Comparison of ENCODE assay signal across 12 cellular contexts in the genomic region with DNA sequence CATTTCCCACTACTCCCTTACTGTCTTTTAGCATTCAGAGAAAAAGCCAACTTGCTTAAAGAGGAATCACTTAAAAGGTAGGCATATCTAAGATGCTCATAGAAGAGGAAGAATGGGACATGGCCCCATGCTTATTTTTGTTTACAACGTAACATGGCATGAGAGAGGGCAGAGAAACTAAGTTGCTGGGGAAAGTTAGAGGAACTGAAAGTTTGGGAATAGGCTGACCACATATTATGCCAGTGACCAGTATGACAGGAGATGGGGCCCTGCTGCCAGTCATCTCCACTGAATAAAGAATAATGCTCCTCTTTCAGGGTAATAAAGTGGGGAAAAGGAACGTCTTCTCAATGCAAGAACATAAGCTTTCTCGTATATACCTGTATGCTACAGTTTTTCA. TPM values are rescaled to one million over a fixed set of nuclear protein-coding genes. Genes with fewer than 3 reads are reported as not detected.
DNase-seq lines count a peak whose midpoint lies in the region; ATAC-seq and TF ChIP-seq lines count a peak whose summit lies in the region.
"Had no signal": no experiment of that assay in that cellular context is flagged by ENCODE, and none has a peak within 500 bp of the region (broad histone marks: within the 10 kb centered on the region; RNA-seq: fewer than 3 reads in every experiment).

No MANE protein-coding gene starts in this region.

- dilution Hi-C loops in mammary epithelial cell (cut with HindIII; ENCODE audit: low sequenced_read_pairs): no loop called here

- CTCF ChIA-PET in CD4-positive, alpha-beta T cell (lab: Charles Lee): interaction anchor here (1.6 to 3.9 kb wide), 2 partner anchors 15 to 21 kb away, joined by 3 to 22 read pairs; partner anchors contain the start of gene CDC37L1
- CTCF ChIA-PET in mammary epithelial cell (lab: Charles Lee; ENCODE audit: low non-redundant PET): no interaction called here
- CTCF ChIA-PET in naive thymus-derived CD4-positive, alpha-beta T cell (lab: Charles Lee): interaction anchor here (1.0 kb wide), 1 partner anchor 15 kb away, joined by 6 read pairs; the partner anchor contains the start of gene CDC37L1

- in situ Hi-C loops in mammary epithelial cell (cut with MboI; ENCODE audit: low sequenced_read_pairs in 2 of 2): no loop called here

- intact Hi-C loops in CD4-positive, alpha-beta T cell (cut with DNase I, micrococcal nuclease): loop anchor here (1.0 to 10.0 kb wide), 6 partner anchors 15 to 1139 kb away; partner anchors contain the start of genes AK3 (in 2 of the 2), RCL1 (in 2 of the 2), CDC37L1 (in 1 of the 2) and RFX3 (in 1 of the 2)
- intact Hi-C loops in mammary epithelial cell (cut with micrococcal nuclease) (loop anchor here (5.0 to 10.0 kb wide), 2 partner anchors 323 to 771 kb away; partner anchors contain the start of genes JAK2 and PLGRKT), sigmoid colon (cut with DNase I) (loop anchor here (10.0 kb wide), 1 partner anchor 1139 kb away; the partner anchor contains the start of gene RFX3)
- intact Hi-C loops in naive thymus-derived CD4-positive, alpha-beta T cell (cut with micrococcal nuclease): loop anchor here (5.0 to 10.0 kb wide), 7 partner anchors 671 to 1822 kb away; partner anchors contain the start of genes RFX3 (in 2 of the 2), ERMP1 (in 1 of the 2), PUM3 (in 1 of the 2) and RIC1 (in 1 of the 2)

- H3K9me3 Mint-ChIP-seq in CD4-positive, alpha-beta T cell: no peaks in the 10 kb centered on the region
- peaks cover 0 to 2% (median 0%) of the 10 kb centered on the region in 11 donors for H3K9me3 Mint-ChIP-seq in naive thymus-derived CD4-positive, alpha-beta T cell

- H3K4me1 ChIP-seq in Karpas-422 (ENCODE audit: low read length) (peaks cover 47% of the 10 kb centered on the region), mammary epithelial cell (ENCODE audit: insufficient read depth, low read length) (peaks cover 49% of the 10 kb centered on the region), sigmoid colon (peaks cover 0 to 46% (median 18%) of the 10 kb centered on the region in 4 donors)
- peaks cover 21 to 61% of the 10 kb centered on the region in 2 donors for H3K4me1 ChIP-seq in naive thymus-derived CD4-positive, alpha-beta T cell (ENCODE audit: control insufficient read depth in 2 of 2, insufficient read depth in 2 of 2, low read length in 2 of 2)
- H3K4me1 ChIP-seq: SJCRH30 had no signal

- no peak for DNase-seq in CD4-positive, alpha-beta T cell
- no peak for DNase-seq in Karpas-422
- DNase-seq in mammary epithelial cell: no peak
- DNase-seq in naive thymus-derived CD4-positive, alpha-beta T cell: no peak
- no peak for DNase-seq in KG1 (lab: John Stamatoyannopoulos, UW)
- DNase-seq in dermis blood vessel endothelial cell: no peak
- no peak for DNase-seq in HuH-7 (ENCODE audit: low spot score)
- no peak for DNase-seq in sigmoid colon
- DNase-seq: midbrain; NCI-H187; SJCRH30; stimulated activated CD4-positive, alpha-beta T cell treated with anti-CD3 and anti-CD28 coated beads, Interleukin-4, amount 100 ng/mL, for 1 hour had no signal

- no peaks in the 10 kb centered on the region; the same call in 1 of the 2 replicates for H4K20me1 ChIP-seq in Karpas-422 (ENCODE audit: insufficient read depth, low read depth, low read length)
- no peaks in the 10 kb centered on the region for H4K20me1 ChIP-seq in mammary epithelial cell (ENCODE audit: insufficient read depth, low read length)

- H3K27me3 Mint-ChIP-seq in CD4-positive, alpha-beta T cell: no peaks in the 10 kb centered on the region
- H3K27me3 Mint-ChIP-seq in naive thymus-derived CD4-positive, alpha-beta T cell: peaks cover 0 to 12% (median 0%) of the 10 kb centered on the region in 5 donors

- no peak for TF ChIP-seq CTCF in CD4-positive, alpha-beta T cell (IDR thresholded peaks at IDR 0.05)
- TF ChIP-seq CTCF in mammary epithelial cell (conservative IDR thresholded peaks at IDR 0.05 in 1 of 2, IDR thresholded peaks at IDR 0.05 in 1 of 2; ENCODE audit: extremely low read depth in 1 of 2, insufficient read depth in 1 of 2, low read depth in 1 of 2, low read length in 2 of 2) (no peak), sigmoid colon (IDR thresholded peaks at IDR 0.05) (no peak)

- H3K36me3 ChIP-seq in Karpas-422 (ENCODE audit: insufficient read depth, low read length) (no peaks in the 10 kb centered on the region), mammary epithelial cell (ENCODE audit: insufficient read depth, low read length) (no peaks in the 10 kb centered on the region), sigmoid colon (no peaks in the 10 kb centered on the region)
- H3K36me3 ChIP-seq in naive thymus-derived CD4-positive, alpha-beta T cell (ENCODE audit: control insufficient read depth in 2 of 3, insufficient read depth in 3 of 3, low read length in 3 of 3): no peaks in the 10 kb centered on the region
- H3K36me3 ChIP-seq: SJCRH30 had no signal

- peaks cover 74% of the 10 kb centered on the region for H3K4me1 Mint-ChIP-seq in CD4-positive, alpha-beta T cell (ENCODE audit: low read depth)
- peaks cover 47 to 91% (median 79%) of the 10 kb centered on the region in 7 donors for H3K4me1 Mint-ChIP-seq in naive thymus-derived CD4-positive, alpha-beta T cell

- H2AFZ ChIP-seq in Karpas-422 (ENCODE audit: low read length) (no peak overlapping the region), mammary epithelial cell (ENCODE audit: low read depth, low read length) (no peak overlapping the region)

- no peak for TF ChIP-seq EP300 in sigmoid colon (IDR thresholded peaks at IDR 0.05)

- peak overlapping the region; percentile 76 for H3K4me2 ChIP-seq in Karpas-422 (ENCODE audit: low read depth, low read length, poor library complexity, severe bottlenecking)
- H3K4me2 ChIP-seq in mammary epithelial cell (ENCODE audit: insufficient read depth, low read depth, low read length): peak overlapping the region; percentile 100

- no peak for ATAC-seq in CD4-positive, alpha-beta T cell (ENCODE audit: poor library complexity)
- no peak for ATAC-seq in naive thymus-derived CD4-positive, alpha-beta T cell

- H3K4me3 Mint-ChIP-seq in CD4-positive, alpha-beta T cell: peak overlapping the region; percentile 97
- peak overlapping the region; percentile 57 to 98 (median 95) for H3K4me3 Mint-ChIP-seq in naive thymus-derived CD4-positive, alpha-beta T cell

- no peak for TF ChIP-seq POLR2A in sigmoid colon (IDR thresholded peaks at IDR 0.05)

- H3K9me2 ChIP-seq in Karpas-422 (replicated peaks; ENCODE audit: insufficient read depth, low read length): no peaks in the 10 kb centered on the region

- POLR2A ChIA-PET in CD4-positive, alpha-beta T cell (lab: Charles Lee): interaction anchor here (1.9 to 5.5 kb wide), 5 partner anchors 13 to 77 kb away, joined by 7 to 95 read pairs (median 17); partner anchors contain the start of genes AK3 and CDC37L1
- POLR2A ChIA-PET in naive thymus-derived CD4-positive, alpha-beta T cell (lab: Charles Lee): interaction anchor here (0.5 to 8.8 kb wide), 9 partner anchors 10 to 129 kb away, joined by 3 to 120 read pairs (median 10); partner anchors contain the start of genes AK3, CDC37L1 and RCL1

- H3K27ac Mint-ChIP-seq in CD4-positive, alpha-beta T cell: peak overlapping the region; percentile 88
- peak overlapping the region in 8 of 9 donors; percentile 51 to 96 (median 95) for H3K27ac Mint-ChIP-seq in naive thymus-derived CD4-positive, alpha-beta T cell

- H3K79me2 ChIP-seq in Karpas-422 (ENCODE audit: low read length): no peaks in the 10 kb centered on the region
- peaks cover 25% of the 10 kb centered on the region for H3K79me2 ChIP-seq in mammary epithelial cell (ENCODE audit: insufficient read depth, low read length)

- H3K9me3 ChIP-seq in CD4-positive, alpha-beta T cell (ENCODE audit: control insufficient read depth, low read length): no peaks in the 10 kb centered on the region
- no peaks in the 10 kb centered on the region for H3K9me3 ChIP-seq in Karpas-422 (ENCODE audit: low read length)
- no peaks in the 10 kb centered on the region for H3K9me3 ChIP-seq in mammary epithelial cell (replicated peaks; ENCODE audit: insufficient read depth, low read length)
- H3K9me3 ChIP-seq in naive thymus-derived CD4-positive, alpha-beta T cell (ENCODE audit: control insufficient read depth in 2 of 3, low read length in 3 of 3): no peaks in the 10 kb centered on the region
- no peaks in the 10 kb centered on the region for H3K9me3 ChIP-seq in sigmoid colon
- H3K9me3 ChIP-seq: SJCRH30 had no signal

- H3K4me3 ChIP-seq in Karpas-422 (ENCODE audit: low read length) (peak overlapping the region; percentile 13; the same call in 1 of the 2 replicates), mammary epithelial cell (replicated peaks in 1 of 3; ENCODE audit: insufficient read depth in 1 of 3, low read depth in 2 of 3, low read length in 3 of 3) (peak overlapping the region in 2 of 3 experiments; percentile 76 to 92), sigmoid colon (no peak overlapping the region)
- H3K4me3 ChIP-seq in naive thymus-derived CD4-positive, alpha-beta T cell (ENCODE audit: low read length): no peak overlapping the region
- H3K4me3 ChIP-seq: SJCRH30 had no signal

- H3K36me3 Mint-ChIP-seq in CD4-positive, alpha-beta T cell (ENCODE audit: low read depth): peaks cover 5% of the 10 kb centered on the region
- H3K36me3 Mint-ChIP-seq in naive thymus-derived CD4-positive, alpha-beta T cell: peaks cover 0 to 11% (median 0%) of the 10 kb centered on the region in 5 donors

- H3K27ac ChIP-seq in CD4-positive, alpha-beta T cell (ENCODE audit: low read depth, low read length): no peak overlapping the region
- H3K27ac ChIP-seq in Karpas-422 (ENCODE audit: low read length): no peak overlapping the region
- peak overlapping the region; percentile 60 for H3K27ac ChIP-seq in mammary epithelial cell (ENCODE audit: insufficient read depth, low read depth, low read length)
- H3K27ac ChIP-seq in naive thymus-derived CD4-positive, alpha-beta T cell (ENCODE audit: low read depth, low read length): peak overlapping the region; percentile 78
- peak overlapping the region in 1 of 4 donors; percentile 3 for H3K27ac ChIP-seq in sigmoid colon
- H3K27ac ChIP-seq: SJCRH30 had no signal

- no peaks in the 10 kb centered on the region for H3K27me3 ChIP-seq in CD4-positive, alpha-beta T cell (ENCODE audit: control insufficient read depth, insufficient read depth, low read length)
- H3K27me3 ChIP-seq in Karpas-422 (ENCODE audit: low read length) (no peaks in the 10 kb centered on the region), mammary epithelial cell (ENCODE audit: insufficient read depth, low read length) (no peaks in the 10 kb centered on the region), sigmoid colon (no peaks in the 10 kb centered on the region)
- no peaks in the 10 kb centered on the region for H3K27me3 ChIP-seq in naive thymus-derived CD4-positive, alpha-beta T cell (ENCODE audit: control insufficient read depth in 2 of 2, insufficient read depth in 2 of 2, low read length in 2 of 2)
- H3K27me3 ChIP-seq: SJCRH30 had no signal

- WGBS in mammary epithelial cell (ENCODE audit: low coverage, missing lambda C conversion rate): 95% methylated on average over 3 of the region's 3 CpGs
- WGBS in sigmoid colon, 2 donors: 52 to 83% methylated on average over 3 of the region's 3 CpGs

- H3K9ac ChIP-seq in Karpas-422 (ENCODE audit: low read length) (no peak overlapping the region), mammary epithelial cell (ENCODE audit: insufficient read depth, low read length) (no peak overlapping the region)

- BruUV-seq in mammary epithelial cell (replicated peaks; lab: Mats Ljungman, UMichigan): no TSS peak

RNA-seq across cellular contexts. Expression of gene PLPP6, which starts 1.9 kb away (rescaled TPM):
- total RNA-seq in CD4-positive, alpha-beta T cell: 10 to 100 TPM in 1 of 2 experiments, 1 to 10 TPM in 1; 8.9 to 10.5 TPM
- 8.9 and 13.1 TPM in 2 replicates for total RNA-seq in Karpas-422 (2014; rRNA removed; shearing (Covaris generic); ENCODE audit: low replicate concordance)
- total RNA-seq in mammary epithelial cell: 10 to 100 TPM; 10.9 to 12.0 TPM
- 5.3 TPM for polyA plus RNA-seq in mammary epithelial cell
- polyA minus RNA-seq in mammary epithelial cell: 5.6 TPM
- 10 to 100 TPM in 3 of 5 experiments, 1 to 10 TPM in 2; 7.4 to 24.1 (median 10.2) TPM for total RNA-seq in naive thymus-derived CD4-positive, alpha-beta T cell
- polyA plus RNA-seq in naive thymus-derived CD4-positive, alpha-beta T cell: 1 to 10 TPM; 6.0 to 8.1 TPM
- total RNA-seq in dermis blood vessel endothelial cell: 6.1 and 8.0 TPM in 2 replicates
- 1 to 10 TPM; 3.0 to 6.9 (median 3.7) TPM for total RNA-seq in sigmoid colon
- polyA plus RNA-seq in sigmoid colon: 10 to 100 TPM in 1 of 3 donors, 1 to 10 TPM in 2; 3.0 to 10.7 (median 3.7) TPM

RNA-seq across cellular contexts. Expression of gene SPATA6L, which starts 2.3 kb away (rescaled TPM):
- 10 to 100 TPM in 1 of 2 experiments, 1 to 10 TPM in 1; 9.4 to 10.8 TPM for total RNA-seq in CD4-positive, alpha-beta T cell
- 0.22 and 0.69 TPM in 2 replicates for total RNA-seq in Karpas-422 (2014; rRNA removed; shearing (Covaris generic); ENCODE audit: low replicate concordance)
- 1 to 10 TPM in 1 of 2 donors, under 1 TPM in 1; 0.85 to 4.3 TPM for total RNA-seq in mammary epithelial cell
- polyA plus RNA-seq in mammary epithelial cell: 0.91 TPM
- polyA minus RNA-seq in mammary epithelial cell: 1.4 TPM
- total RNA-seq in naive thymus-derived CD4-positive, alpha-beta T cell: 1 to 10 TPM in 4 of 5 experiments, under 1 TPM in 1; 0.89 to 9.2 (median 5.6) TPM
- under 1 TPM; 0.40 to 0.68 TPM for polyA plus RNA-seq in naive thymus-derived CD4-positive, alpha-beta T cell
- 2.7 and 8.8 TPM in 2 replicates for total RNA-seq in dermis blood vessel endothelial cell
- 1 to 10 TPM; 1.4 to 3.3 (median 2.2) TPM for total RNA-seq in sigmoid colon
- polyA plus RNA-seq in sigmoid colon: 1 to 10 TPM; 1.4 to 2.4 (median 2.0) TPM
- total RNA-seq: SJCRH30 had no signal

RNA-seq across cellular contexts. Expression of gene CDC37L1, which starts 15.4 kb away (rescaled TPM):
- total RNA-seq in CD4-positive, alpha-beta T cell: 10 to 100 TPM; 49.1 to 53.4 TPM
- 12.0 and 17.9 TPM in 2 replicates for total RNA-seq in Karpas-422 (2014; rRNA removed; shearing (Covaris generic); ENCODE audit: low replicate concordance)
- total RNA-seq in mammary epithelial cell: 10 to 100 TPM; 19.0 to 20.2 TPM
- polyA plus RNA-seq in mammary epithelial cell: 7.7 TPM
- polyA minus RNA-seq in mammary epithelial cell: 2.3 TPM
- total RNA-seq in naive thymus-derived CD4-positive, alpha-beta T cell: 10 to 100 TPM; 13.4 to 28.0 (median 22.9) TPM
- polyA plus RNA-seq in naive thymus-derived CD4-positive, alpha-beta T cell: 10 to 100 TPM; 21.2 to 21.9 TPM
- 11.7 and 15.1 TPM in 2 replicates for total RNA-seq in dermis blood vessel endothelial cell
- 10 to 100 TPM; 30.7 to 40.6 (median 33.3) TPM for total RNA-seq in sigmoid colon
- polyA plus RNA-seq in sigmoid colon: 10 to 100 TPM in 1 of 3 donors, 1 to 10 TPM in 2; 8.4 to 11.6 (median 9.9) TPM

Comparison
In these comparisons a context has a peak if more than half of its experiments do, and no peak if none do; other contexts are left out.
1. H3K27ac ChIP-seq: peak in mammary epithelial cell (single experiment) and naive thymus-derived CD4-positive, alpha-beta T cell (single experiment); none in CD4-positive, alpha-beta T cell (single experiment) and Karpas-422 (single experiment).
2. H3K4me3 ChIP-seq: peak in Karpas-422 (single experiment) and mammary epithelial cell (2 of 3); none in naive thymus-derived CD4-positive, alpha-beta T cell (single experiment) and sigmoid colon (0 of 4).